Comparison of ENCODE assay signal across 8 cellular contexts in genomic region chr9:116149844-116150243, GRCh38. TPM values are rescaled to one million over a fixed set of nuclear protein-coding genes. Genes with fewer than 3 reads are reported as not detected.
DNase-seq lines count a peak whose midpoint lies in the region; ATAC-seq and TF ChIP-seq lines count a peak whose summit lies in the region.

No MANE protein-coding gene starts in this region.

- ATAC-seq in GM18907 (IDR thresholded peaks at IDR 0.05; ENCODE audit: unreplicated experiment) = peak; percentile 63
- no peak for ATAC-seq in GM21528 (IDR thresholded peaks at IDR 0.05; ENCODE audit: low FRiP score, unreplicated experiment)

- H3K27me3 Mint-ChIP-seq in endothelial cell (ENCODE audit: unreplicated experiment) = peaks cover 4% of the 10 kb centered on the region

- H3K4me1 ChIP-seq in parathyroid adenoma = no peaks in the 10 kb centered on the region

- no peaks in the 10 kb centered on the region for H3K36me3 ChIP-seq in parathyroid adenoma (ENCODE audit: control insufficient read depth, insufficient read depth, low read length)

- no peak overlapping the region for H3K4me3 ChIP-seq in parathyroid adenoma (ENCODE audit: low read depth, low read length)

- H2AFZ ChIP-seq in parathyroid adenoma = peak overlapping the region; percentile 38

- H3K4me3 Mint-ChIP-seq in endothelial cell (ENCODE audit: unreplicated experiment) = no peak overlapping the region

- DNase-seq in AG09319 (ENCODE audit: extremely low read depth, low read depth) (no peak), NCI-H2196 (lab: John Stamatoyannopoulos, UW; ENCODE audit: unreplicated experiment) (peak; percentile 11), endothelial cell (ENCODE audit: low spot score) (peak; percentile 60), NCI-H146 treated with DMSO at 0.1 percent for 48 hours (lab: John Stamatoyannopoulos, UW; ENCODE audit: unreplicated experiment) (no peak), ureter (ENCODE audit: low spot score) (no peak)

- H3K79me2 ChIP-seq in parathyroid adenoma = no peaks in the 10 kb centered on the region

- H3K9me3 Mint-ChIP-seq in endothelial cell (ENCODE audit: unreplicated experiment) = no peaks in the 10 kb centered on the region

- H3K27ac ChIP-seq in parathyroid adenoma = no peak overlapping the region

- H3K4me1 Mint-ChIP-seq in endothelial cell (ENCODE audit: unreplicated experiment) = peaks cover 7% of the 10 kb centered on the region

- H3K9me3 ChIP-seq in parathyroid adenoma (ENCODE audit: control insufficient read depth, low read length) = no peaks in the 10 kb centered on the region

- H3K4me2 ChIP-seq in parathyroid adenoma (ENCODE audit: low read length) = no peak overlapping the region

- H3K27ac Mint-ChIP-seq in endothelial cell (ENCODE audit: unreplicated experiment) = no peak overlapping the region

- no peaks in the 10 kb centered on the region for H3K36me3 Mint-ChIP-seq in endothelial cell (ENCODE audit: low read depth, unreplicated experiment)

- no peak overlapping the region for H3K9ac ChIP-seq in parathyroid adenoma

- no peaks in the 10 kb centered on the region for H3K27me3 ChIP-seq in parathyroid adenoma (ENCODE audit: control insufficient read depth, insufficient read depth, low read length)

- TF ChIP-seq CTCF in AG09319 (IDR thresholded peaks at IDR 0.05; ENCODE audit: low read depth, low read length) (peak; percentile 54), endothelial cell (IDR thresholded peaks at IDR 0.05; ENCODE audit: unreplicated experiment) (peak; percentile 85), parathyroid adenoma (IDR thresholded peaks at IDR 0.05) (peak; percentile 65)

RNA-seq across cellular contexts. Expression of gene PAPPA, which starts 3.7 kb away (rescaled TPM):
- total RNA-seq in endothelial cell (ENCODE audit: unreplicated experiment) (1.4 TPM), ureter (4.9 TPM)

Comparison
In these comparisons a context has a peak if more than half of its experiments do, and no peak if none do; other contexts are left out.
1. DNase-seq: peak in NCI-H2196 (single experiment) and endothelial cell (single experiment); none in AG09319 (single experiment), NCI-H146 treated with DMSO at 0.1 percent for 48 hours (single experiment) and ureter (single experiment).
2. Peak in every context shown above with its lines, with median percentiles within 50 percentile points of each other: CTCF ChIP-seq.